ENCODE assay signal across 25 cellular contexts in genomic region chr11:124535552-124536232, GRCh38. TPM values are rescaled to one million over a fixed set of nuclear protein-coding genes. Genes with fewer than 3 reads are reported as not detected.
DNase-seq lines count a peak whose midpoint lies in the region; ATAC-seq and TF ChIP-seq lines count a peak whose summit lies in the region.
"Had no signal": no experiment of that assay in that cellular context is flagged by ENCODE, and none has a peak within 500 bp of the region (broad histone marks: within the 10 kb centered on the region; RNA-seq: fewer than 3 reads in every experiment).

No MANE protein-coding gene starts in this region.

- H3K36me3 Mint-ChIP-seq in stimulated activated naive CD8-positive, alpha-beta T cell treated with anti-CD3 and anti-CD28 coated beads, Interleukin-15, Interleukin-2, amounts not matched to agents 100 ng/mL and 50 ng/mL, for 24 hours (ENCODE audit: low read depth), result no peaks in the 10 kb centered on the region
- H3K36me3 Mint-ChIP-seq in stimulated activated memory B cell treated with anti-CD40 and anti-IgM and Interleukin-4, amounts not matched to agents 10 μg/mL and 1 μg/mL and 100 μg/mL, for 72 hours, result no peaks in the 10 kb centered on the region
- H3K36me3 Mint-ChIP-seq: activated naive CD4-positive, alpha-beta T cell treated with anti-CD3 and anti-CD28 coated beads, Interleukin-2, amount 50 U/mL, for 72 hours; mesothelial cell of epicardium; natural killer cell treated with Interleukin-12 subunit alpha and Interleukin-12 subunit beta and Interleukin-15 and Interleukin-18, amount 100 ng/mL, for 72 hours had no signal

- no peak for TF ChIP-seq CTCF in fibroblast of pulmonary artery (IDR thresholded peaks at IDR 0.05; ENCODE audit: low read length, missing control alignments)
- no peak for TF ChIP-seq CTCF in GM13976 (IDR thresholded peaks at IDR 0.05; ENCODE audit: borderline replicate concordance, control extremely low read depth, extremely low read depth, insufficient read depth, missing control alignments)

- H3K4me3 Mint-ChIP-seq in stimulated activated naive CD8-positive, alpha-beta T cell treated with anti-CD3 and anti-CD28 coated beads, Interleukin-15, Interleukin-2, amounts not matched to agents 100 ng/mL and 50 ng/mL, for 24 hours, result no peak overlapping the region
- no peak overlapping the region for H3K4me3 Mint-ChIP-seq in stimulated activated naive CD8-positive, alpha-beta T cell treated with anti-CD3 and anti-CD28 coated beads, Interleukin-15, amount 100 ng/mL, for 72 hours
- H3K4me3 Mint-ChIP-seq in stimulated activated memory B cell treated with anti-CD40 and anti-IgM and Interleukin-4, amounts not matched to agents 10 μg/mL and 1 μg/mL and 100 μg/mL, for 72 hours, result no peak overlapping the region
- H3K4me3 Mint-ChIP-seq: mesothelial cell of epicardium; natural killer cell treated with Interleukin-12 subunit alpha and Interleukin-12 subunit beta and Interleukin-15 and Interleukin-18, amount 100 ng/mL, for 72 hours; T-helper 17 cell had no signal

- in situ Hi-C loops in GM13976 (cut with MboI; ENCODE audit: low sequenced_read_pairs, unreplicated experiment), result no loop called here

- no peaks in the 10 kb centered on the region for H3K9me3 ChIP-seq in subcutaneous abdominal adipose tissue (ENCODE audit: control insufficient read depth in 5 of 5, low read length in 5 of 5)
- H3K9me3 ChIP-seq: A549, body of pancreas, HAP-1, prostate gland, SJSA1, suprapubic skin had no signal

- H3K27me3 Mint-ChIP-seq in stimulated activated naive CD8-positive, alpha-beta T cell treated with anti-CD3 and anti-CD28 coated beads, Interleukin-15, Interleukin-2, amounts not matched to agents 100 ng/mL and 50 ng/mL, for 24 hours, result peaks cover 25% of the 10 kb centered on the region
- peaks cover 37% of the 10 kb centered on the region for H3K27me3 Mint-ChIP-seq in stimulated activated naive CD8-positive, alpha-beta T cell treated with anti-CD3 and anti-CD28 coated beads, Interleukin-15, amount 100 ng/mL, for 72 hours
- peaks cover 59% of the 10 kb centered on the region for H3K27me3 Mint-ChIP-seq in stimulated activated memory B cell treated with anti-CD40 and anti-IgM and Interleukin-4, amounts not matched to agents 10 μg/mL and 1 μg/mL and 100 μg/mL, for 72 hours

- no peaks in the 10 kb centered on the region for H3K36me3 ChIP-seq in subcutaneous abdominal adipose tissue (ENCODE audit: control insufficient read depth in 5 of 5, insufficient read depth in 5 of 5, low read length in 5 of 5)
- H3K36me3 ChIP-seq: HAP-1, prostate gland, SJSA1, suprapubic skin had no signal

- no peaks in the 10 kb centered on the region for H3K4me1 Mint-ChIP-seq in stimulated activated naive CD8-positive, alpha-beta T cell treated with anti-CD3 and anti-CD28 coated beads, Interleukin-15, Interleukin-2, amounts not matched to agents 100 ng/mL and 50 ng/mL, for 24 hours (ENCODE audit: low read depth)
- H3K4me1 Mint-ChIP-seq in stimulated activated naive CD8-positive, alpha-beta T cell treated with anti-CD3 and anti-CD28 coated beads, Interleukin-15, amount 100 ng/mL, for 72 hours, result no peaks in the 10 kb centered on the region
- H3K4me1 Mint-ChIP-seq in stimulated activated memory B cell treated with anti-CD40 and anti-IgM and Interleukin-4, amounts not matched to agents 10 μg/mL and 1 μg/mL and 100 μg/mL, for 72 hours, result no peaks in the 10 kb centered on the region

- no peak overlapping the region for H3K4me3 ChIP-seq in fibroblast of pulmonary artery (replicated peaks; ENCODE audit: low read depth, low read length)
- peak overlapping the region in 1 of 5 donors; percentile 51 for H3K4me3 ChIP-seq in subcutaneous abdominal adipose tissue (ENCODE audit: low read depth in 1 of 5, low read length in 5 of 5)
- H3K4me3 ChIP-seq: A549, body of pancreas, HAP-1, PC-9, prostate gland, SJSA1, suprapubic skin had no signal

- H3K9me3 Mint-ChIP-seq in stimulated activated naive CD8-positive, alpha-beta T cell treated with anti-CD3 and anti-CD28 coated beads, Interleukin-15, Interleukin-2, amounts not matched to agents 100 ng/mL and 50 ng/mL, for 24 hours, result no peaks in the 10 kb centered on the region
- no peaks in the 10 kb centered on the region for H3K9me3 Mint-ChIP-seq in stimulated activated naive CD8-positive, alpha-beta T cell treated with anti-CD3 and anti-CD28 coated beads, Interleukin-15, amount 100 ng/mL, for 72 hours
- no peaks in the 10 kb centered on the region for H3K9me3 Mint-ChIP-seq in stimulated activated memory B cell treated with anti-CD40 and anti-IgM and Interleukin-4, amounts not matched to agents 10 μg/mL and 1 μg/mL and 100 μg/mL, for 72 hours
- H3K9me3 Mint-ChIP-seq: activated naive CD4-positive, alpha-beta T cell treated with anti-CD3 and anti-CD28 coated beads, Interleukin-2, amount 50 U/mL, for 72 hours had no signal

- peaks cover 0 to 3% (median 0%) of the 10 kb centered on the region in 5 donors for H3K27me3 ChIP-seq in subcutaneous abdominal adipose tissue (ENCODE audit: control insufficient read depth in 5 of 5, insufficient read depth in 4 of 5, low read length in 5 of 5)
- H3K27me3 ChIP-seq: body of pancreas, SJSA1, suprapubic skin had no signal

- ATAC-seq in stimulated activated naive CD8-positive, alpha-beta T cell treated with anti-CD3 and anti-CD28 coated beads, Interleukin-15, amount 100 ng/mL, for 72 hours, result no peak
- ATAC-seq in HG03108 (IDR thresholded peaks at IDR 0.05; ENCODE audit: unreplicated experiment), result no peak
- ATAC-seq in stimulated activated memory B cell treated with anti-CD40 and anti-IgM and Interleukin-4, amounts not matched to agents 10 μg/mL and 1 μg/mL and 100 μg/mL, for 72 hours, result no peak
- ATAC-seq: activated naive CD4-positive, alpha-beta T cell treated with anti-CD3 and anti-CD28 coated beads, Interleukin-2, amount 50 U/mL, for 72 hours; natural killer cell treated with Interleukin-12 subunit alpha and Interleukin-12 subunit beta and Interleukin-15 and Interleukin-18, amount 100 ng/mL, for 72 hours; T-helper 17 cell had no signal

- H3K9ac ChIP-seq in subcutaneous abdominal adipose tissue (ENCODE audit: low read length in 5 of 5), result no peak overlapping the region

- no peak for DNase-seq in stimulated activated naive CD8-positive, alpha-beta T cell treated with anti-CD3 and anti-CD28 coated beads, Interleukin-15, amount 100 ng/mL, for 72 hours
- peak; percentile 5 for DNase-seq in RPMI7951 (ENCODE audit: low read depth)
- peak; percentile 69 for DNase-seq in fibroblast of pulmonary artery (ENCODE audit: low read depth)
- DNase-seq in GM13976 (ENCODE audit: low spot score), result no peak
- DNase-seq: activated CD4-positive, CD25-positive, alpha-beta regulatory T cell treated with anti-CD3 and anti-CD28 coated beads, Interleukin-2, amount 50 U/mL, for 72 hours; activated CD8-positive, alpha-beta memory T cell treated with anti-CD3 and anti-CD28 coated beads for 24 hours; cortex of kidney; foreskin melanocyte; NCI-H1417 treated with DMSO at 0.1 percent for 48 hours; T-helper 17 cell had no signal

- peak overlapping the region; percentile 76 for H3K27ac ChIP-seq in subcutaneous abdominal adipose tissue (ENCODE audit: low read depth, low read length)
- H3K27ac ChIP-seq: A549, body of pancreas, PC-9, prostate gland, SJSA1, suprapubic skin had no signal

- peak overlapping the region; percentile 56 for H3K27ac Mint-ChIP-seq in stimulated activated naive CD8-positive, alpha-beta T cell treated with anti-CD3 and anti-CD28 coated beads, Interleukin-15, Interleukin-2, amounts not matched to agents 100 ng/mL and 50 ng/mL, for 24 hours
- peak overlapping the region in 1 of 2 donors; percentile 41 for H3K27ac Mint-ChIP-seq in stimulated activated naive CD8-positive, alpha-beta T cell treated with anti-CD3 and anti-CD28 coated beads, Interleukin-15, amount 100 ng/mL, for 72 hours
- H3K27ac Mint-ChIP-seq in stimulated activated memory B cell treated with anti-CD40 and anti-IgM and Interleukin-4, amounts not matched to agents 10 μg/mL and 1 μg/mL and 100 μg/mL, for 72 hours, result no peak overlapping the region
- H3K27ac Mint-ChIP-seq: natural killer cell treated with Interleukin-12 subunit alpha and Interleukin-12 subunit beta and Interleukin-15 and Interleukin-18, amount 100 ng/mL, for 72 hours; T-helper 17 cell had no signal

- peaks cover 12 to 43% (median 34%) of the 10 kb centered on the region in 5 donors for H3K4me1 ChIP-seq in subcutaneous abdominal adipose tissue (ENCODE audit: control insufficient read depth in 5 of 5, insufficient read depth in 5 of 5, low read length in 5 of 5)
- H3K4me1 ChIP-seq: A549, body of pancreas, HAP-1, prostate gland, SJSA1 had no signal

RNA-seq across cellular contexts. Expression of gene OR8B12, which starts 7.8 kb away (rescaled TPM):
- not detected in 2 replicates for total RNA-seq in RPMI7951 (2014; rRNA removed; shearing (Covaris generic))
- total RNA-seq: activated naive CD4-positive, alpha-beta T cell treated with anti-CD3 and anti-CD28 coated beads, Interleukin-2, amount 50 U/mL, for 72 hours; body of pancreas; G401; mesothelial cell of epicardium; natural killer cell treated with Interleukin-12 subunit alpha and Interleukin-12 subunit beta and Interleukin-15 and Interleukin-18, amount 100 ng/mL, for 72 hours; PC-9; prostate gland; SJSA1; suprapubic skin; T-helper 17 cell had no signal

RNA-seq across cellular contexts. Expression of gene OR8A1, which starts 34.1 kb away (rescaled TPM):
- not detected in 2 replicates for total RNA-seq in RPMI7951 (2014; rRNA removed; shearing (Covaris generic))
- total RNA-seq: activated naive CD4-positive, alpha-beta T cell treated with anti-CD3 and anti-CD28 coated beads, Interleukin-2, amount 50 U/mL, for 72 hours; body of pancreas; G401; mesothelial cell of epicardium; natural killer cell treated with Interleukin-12 subunit alpha and Interleukin-12 subunit beta and Interleukin-15 and Interleukin-18, amount 100 ng/mL, for 72 hours; PC-9; prostate gland; SJSA1; suprapubic skin; T-helper 17 cell had no signal

Comparison
In these comparisons a context has a peak if more than half of its experiments do, and no peak if none do; other contexts are left out.
1. DNase-seq: peak in RPMI7951 (single experiment) and fibroblast of pulmonary artery (single experiment); none in stimulated activated naive CD8-positive, alpha-beta T cell treated with anti-CD3 and anti-CD28 coated beads, Interleukin-15, amount 100 ng/mL, for 72 hours (0 of 2) and GM13976 (single experiment).